In genomic region chr11:65586247-65586630, GRCh38 we compare ENCODE assay signal across 16 cellular contexts. TPM values are rescaled to one million over a fixed set of nuclear protein-coding genes. Genes with fewer than 3 reads are reported as not detected.
DNase-seq lines count a peak whose midpoint lies in the region; ATAC-seq and TF ChIP-seq lines count a peak whose summit lies in the region.
"Had no signal": no experiment of that assay in that cellular context is flagged by ENCODE, and none has a peak within 500 bp of the region (broad histone marks: within the 10 kb centered on the region; RNA-seq: fewer than 3 reads in every experiment).

No MANE protein-coding gene starts in this region.

- no peak overlapping the region for H3K9ac ChIP-seq in rectal smooth muscle tissue (ENCODE audit: low read length)

- H3K27me3 ChIP-seq in Peyer's patch (no peaks in the 10 kb centered on the region), rectal smooth muscle tissue (ENCODE audit: control insufficient read depth, insufficient read depth, low read length) (no peaks in the 10 kb centered on the region)
- H3K27me3 ChIP-seq: upper lobe of right lung had no signal

- TF ChIP-seq POLR2A in Peyer's patch (IDR thresholded peaks at IDR 0.05) = no peak

- DNase-seq in T-helper 2 cell treated with Interferon-gamma antibody and Interleukin-4, amounts not matched to agents 5 μg/mL and 100 μg/mL, for 36 hours (ENCODE audit: low spot score) = no peak
- DNase-seq in T-helper 2 cell (no peak), Peyer's patch (no peak), endothelial cell (ENCODE audit: low spot score) (no peak), NCI-H446 treated with DMSO at 0.1 percent for 48 hours (lab: John Stamatoyannopoulos, UW) (no peak)
- DNase-seq: KG1, NCI-H1694 treated with DMSO at 0.1 percent for 48 hours, NCI-H748 treated with DMSO at 0.1 percent for 48 hours, SIG-M5, upper lobe of right lung had no signal

- H3K36me3 Mint-ChIP-seq in T-helper 2 cell treated with Interferon-gamma antibody and Interleukin-4, amounts not matched to agents 5 μg/mL and 100 μg/mL, for 36 hours (ENCODE audit: low read depth) = peaks cover 44% of the 10 kb centered on the region
- H3K36me3 Mint-ChIP-seq in endothelial cell (ENCODE audit: low read depth, unreplicated experiment) = peaks cover 11% of the 10 kb centered on the region

- H3K27ac ChIP-seq in Peyer's patch (peak overlapping the region in 3 of 4 donors; percentile 3 to 87 (median 77)), rectal smooth muscle tissue (ENCODE audit: low read depth, low read length) (peak overlapping the region; percentile 19)
- H3K27ac ChIP-seq: upper lobe of right lung, VCaP had no signal

- H3K4me3 ChIP-seq in Peyer's patch (no peak overlapping the region), rectal smooth muscle tissue (ENCODE audit: low read length) (no peak overlapping the region)
- H3K4me3 ChIP-seq: upper lobe of right lung had no signal

- H3K9me3 ChIP-seq in Peyer's patch = no peaks in the 10 kb centered on the region
- H3K9me3 ChIP-seq: upper lobe of right lung had no signal

- H3K9me3 Mint-ChIP-seq in T-helper 2 cell treated with Interferon-gamma antibody and Interleukin-4, amounts not matched to agents 5 μg/mL and 100 μg/mL, for 36 hours = no peaks in the 10 kb centered on the region
- no peaks in the 10 kb centered on the region for H3K9me3 Mint-ChIP-seq in endothelial cell (ENCODE audit: unreplicated experiment)

- H3K4me1 ChIP-seq in Peyer's patch = peaks cover 0 to 22% (median 18%) of the 10 kb centered on the region in 4 donors
- peaks cover 18% of the 10 kb centered on the region for H3K4me1 ChIP-seq in rectal smooth muscle tissue (ENCODE audit: control insufficient read depth, insufficient read depth, low read length)

- H3K4me3 Mint-ChIP-seq in T-helper 2 cell treated with Interferon-gamma antibody and Interleukin-4, amounts not matched to agents 5 μg/mL and 100 μg/mL, for 36 hours = peak overlapping the region; percentile 14
- peak overlapping the region; percentile 47 for H3K4me3 Mint-ChIP-seq in endothelial cell (ENCODE audit: unreplicated experiment)

- no peak for ATAC-seq in GM21367 (IDR thresholded peaks at IDR 0.05; ENCODE audit: unreplicated experiment)
- no peak for ATAC-seq in GM18909 (IDR thresholded peaks at IDR 0.05; ENCODE audit: poor library complexity, unreplicated experiment)
- ATAC-seq: upper lobe of right lung had no signal

- peaks cover 0 to 35% (median 0%) of the 10 kb centered on the region in 3 donors for H3K36me3 ChIP-seq in Peyer's patch
- peaks cover 29% of the 10 kb centered on the region for H3K36me3 ChIP-seq in rectal smooth muscle tissue (ENCODE audit: control insufficient read depth, insufficient read depth, low read length)

- TF ChIP-seq CTCF in Peyer's patch (IDR thresholded peaks at IDR 0.05) = no peak
- TF ChIP-seq CTCF in endothelial cell (IDR thresholded peaks at IDR 0.05; ENCODE audit: unreplicated experiment) = no peak

- H3K27ac Mint-ChIP-seq in T-helper 2 cell treated with Interferon-gamma antibody and Interleukin-4, amounts not matched to agents 5 μg/mL and 100 μg/mL, for 36 hours = peak overlapping the region; percentile 47
- peak overlapping the region; percentile 31 for H3K27ac Mint-ChIP-seq in endothelial cell (ENCODE audit: unreplicated experiment)

- H3K4me1 Mint-ChIP-seq in T-helper 2 cell treated with Interferon-gamma antibody and Interleukin-4, amounts not matched to agents 5 μg/mL and 100 μg/mL, for 36 hours (ENCODE audit: low read depth) = peaks cover 25% of the 10 kb centered on the region
- peaks cover 4% of the 10 kb centered on the region for H3K4me1 Mint-ChIP-seq in endothelial cell (ENCODE audit: unreplicated experiment)

- H3K27me3 Mint-ChIP-seq in T-helper 2 cell treated with Interferon-gamma antibody and Interleukin-4, amounts not matched to agents 5 μg/mL and 100 μg/mL, for 36 hours (ENCODE audit: low read depth) = no peaks in the 10 kb centered on the region
- H3K27me3 Mint-ChIP-seq in endothelial cell (ENCODE audit: unreplicated experiment) = peaks cover 46% of the 10 kb centered on the region

RNA-seq across cellular contexts. Expression of gene KCNK7, which starts 9.4 kb away (rescaled TPM):
- total RNA-seq in Peyer's patch (1 to 10 TPM in 3 of 4 donors, not detected in 1; 1.5 to 3.5 (median 2.5) TPM), endothelial cell (ENCODE audit: unreplicated experiment) (2.0 TPM)
- total RNA-seq: A172, myocyte had no signal

RNA-seq across cellular contexts. Expression of gene EHBP1L1, which starts 10.4 kb away (rescaled TPM):
- total RNA-seq in Peyer's patch (100 to 1,000 TPM in 3 of 4 donors, 10 to 100 TPM in 1; 65.2 to 163 (median 121) TPM), endothelial cell (ENCODE audit: unreplicated experiment) (4.7 TPM)

RNA-seq across cellular contexts. Expression of gene FAM89B, which starts 13.9 kb away (rescaled TPM):
- total RNA-seq in Peyer's patch = 10 to 100 TPM; 30.8 to 44.6 (median 32.4) TPM
- total RNA-seq in endothelial cell (ENCODE audit: unreplicated experiment) = 44.7 TPM

RNA-seq across cellular contexts. Expression of gene ZNRD2, which starts 16.0 kb away (rescaled TPM):
- total RNA-seq in Peyer's patch = 10 to 100 TPM; 16.5 to 25.7 (median 25.4) TPM
- total RNA-seq in endothelial cell (ENCODE audit: unreplicated experiment) = 37.4 TPM

RNA-seq across cellular contexts. Expression of gene MAP3K11, which starts 27.8 kb away (rescaled TPM):
- total RNA-seq in Peyer's patch (100 to 1,000 TPM; 106 to 209 (median 150) TPM), endothelial cell (ENCODE audit: unreplicated experiment) (238 TPM)

Comparison
In these comparisons a context has a peak if more than half of its experiments do, and no peak if none do; other contexts are left out.
1. RNA of gene EHBP1L1, which starts 10.4 kb away (total RNA-seq): 65.2 to 163 TPM in Peyer's patch; 4.7 TPM in endothelial cell (single experiment); every median in the first group is over 10 times any median in the second.